In the genomic region with DNA sequence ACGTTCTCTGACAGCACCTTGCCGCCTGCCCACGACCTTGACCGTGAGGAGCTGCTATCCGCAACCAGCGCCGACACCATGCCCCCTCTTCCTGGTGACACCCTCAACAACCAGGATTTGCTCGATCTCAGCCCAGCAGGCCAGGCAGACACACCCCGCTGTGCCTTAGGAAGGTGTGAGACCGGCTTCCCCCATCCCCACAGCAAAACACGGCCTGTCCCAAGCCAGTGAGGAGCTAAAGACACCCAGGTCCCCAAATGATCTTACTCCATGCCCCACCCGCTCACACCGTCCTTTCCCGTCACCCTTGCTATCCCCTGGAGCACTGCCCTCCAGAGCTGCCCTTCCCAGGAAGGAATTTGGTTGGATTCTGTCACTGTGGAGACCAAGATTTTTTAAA, we compare ENCODE assay signal across 20 cellular contexts. TPM values are rescaled to one million over a fixed set of nuclear protein-coding genes. Genes with fewer than 3 reads are reported as not detected.
DNase-seq lines count a peak whose midpoint lies in the region; ATAC-seq, FAIRE-seq and TF ChIP-seq lines count a peak whose summit lies in the region.
"Had no signal": no experiment of that assay in that cellular context is flagged by ENCODE, and none has a peak within 500 bp of the region (broad histone marks: within the 10 kb centered on the region; RNA-seq: fewer than 3 reads in every experiment).

No MANE protein-coding gene starts in this region.

- no peaks in the 10 kb centered on the region for H3K23me2 ChIP-seq in H1 (ENCODE audit: low read depth, low read length)

- no peak overlapping the region for H2AFZ ChIP-seq in H1 (ENCODE audit: low read length)

- no peak for ATAC-seq in stimulated activated naive B cell treated with anti-CD40 and anti-IgM and Interleukin-4, amounts not matched to agents 10 μg/mL and 1 μg/mL and 100 μg/mL, for 72 hours (replicated peaks)
- no peak for ATAC-seq in left lobe of liver
- ATAC-seq: GM12878 had no signal

- no peak for TF ChIP-seq RAD21 in H1 (IDR thresholded peaks at IDR 0.05 in 1 of 2, conservative IDR thresholded peaks at IDR 0.05 in 1 of 2; ENCODE audit: low read depth in 2 of 2, low read length in 2 of 2)

- H4K8ac ChIP-seq in H1 (ENCODE audit: extremely low read depth, insufficient read depth, low read length): no peak overlapping the region

- H3K27me3 Mint-ChIP-seq in stimulated activated naive B cell treated with anti-CD40 and anti-IgM and Interleukin-4, amounts not matched to agents 10 μg/mL and 1 μg/mL and 100 μg/mL, for 72 hours: no peaks in the 10 kb centered on the region

- 0 out of 2 replicates have a peak overlapping the region, but pooled peaks have one; percentile 46 for H2BK15ac ChIP-seq in H1 (ENCODE audit: low read length)

- TF ChIP-seq CTCF in H1 (IDR thresholded peaks at IDR 0.05; ENCODE audit: control extremely low read depth in 1 of 3, insufficient read depth in 1 of 3, low read depth in 1 of 3, low read length in 3 of 3): no peak

- peaks cover 96 to 100% (median 100%) of the 10 kb centered on the region in 10 experiments for H3K4me1 ChIP-seq in BLaER1 treated with 17β-estradiol and CSF1 and Interleukin-3, amounts not matched to agents 10 nM and 100 nM
- H3K4me1 ChIP-seq in HUES6 (ENCODE audit: control insufficient read depth, insufficient read depth, low read length) (peaks cover 54% of the 10 kb centered on the region), H1 (replicated peaks in 1 of 4; ENCODE audit: control insufficient read depth in 3 of 4, insufficient read depth in 4 of 4, low read length in 3 of 4) (peaks cover 0 to 17% (median 14%) of the 10 kb centered on the region in 4 experiments; a peak in 5 of 7 replicates)
- H3K4me1 ChIP-seq: HAP-1 had no signal

- no peak overlapping the region for H3K18ac ChIP-seq in H1 (ENCODE audit: extremely low read depth, low read length)

- 0 out of 2 replicates have a peak overlapping the region, but pooled peaks have one; percentile 49 for H2BK5ac ChIP-seq in H1 (ENCODE audit: low read depth, low read length)

- H2BK12ac ChIP-seq in H1 (ENCODE audit: low read depth, low read length): peak overlapping the region; percentile 55; the same call in 1 of the 2 replicates

- no peak for TF ChIP-seq POLR2A in H1 (IDR thresholded peaks at IDR 0.05; ENCODE audit: control extremely low read depth in 1 of 2, low read depth in 2 of 2, low read length in 2 of 2)

- CTCF ChIA-PET in H1 (lab: Charles Lee; ENCODE audit: partially characterized antibody): interaction anchor here (0.7 to 4.4 kb wide), 15 partner anchors 10 to 161 kb away, joined by 3 to 28 read pairs (median 3); no protein-coding TSS in a partner anchor

- no peak overlapping the region for H3K4me3 Mint-ChIP-seq in stimulated activated naive B cell treated with anti-CD40 and anti-IgM and Interleukin-4, amounts not matched to agents 10 μg/mL and 1 μg/mL and 100 μg/mL, for 72 hours

- H3K9me3 ChIP-seq in BLaER1 treated with 17β-estradiol and CSF1 and Interleukin-3, amounts not matched to agents 10 nM and 100 nM (replicated peaks in 1 of 11): no peaks in the 10 kb centered on the region
- H3K9me3 ChIP-seq in HUES6 (ENCODE audit: control insufficient read depth, insufficient read depth, low read depth, low read length): no peaks in the 10 kb centered on the region
- H3K9me3 ChIP-seq in H1 (ENCODE audit: insufficient read depth in 2 of 2, low read depth in 1 of 2, low read length in 1 of 2): no peaks in the 10 kb centered on the region
- H3K9me3 ChIP-seq: HAP-1, Peyer's patch, SJCRH30 had no signal

- no peaks in the 10 kb centered on the region for H3K79me2 ChIP-seq in H1 (ENCODE audit: control insufficient read depth in 1 of 2, insufficient read depth in 2 of 2, low read length in 2 of 2)

- peak overlapping the region; percentile 82 for H4K91ac ChIP-seq in H1 (replicated peaks; ENCODE audit: insufficient read length, low read length)

- no peak overlapping the region for H3K23ac ChIP-seq in H1 (ENCODE audit: insufficient read length)

- 89% methylated on average over 14 of the region's 14 CpGs; no CpG with 5 or more reads in 1 of the 2 experiments for whole genome bisulfite sequencing in H1 (ENCODE audit: extremely low coverage in 1 of 2, insufficient coverage in 1 of 2, insufficient read length in 1 of 2, insufficient replicate concordance in 2 of 2, low coverage in 1 of 2, low lambda C conversion rate in 2 of 2, missing lambda C conversion rate in 1 of 2), 2 experiments

- H3K56ac ChIP-seq in H1 (replicated peaks; ENCODE audit: insufficient read length, low read depth, low read length): no peak overlapping the region

- peaks cover 0 to 21% (median 0%) of the 10 kb centered on the region in 11 experiments; a peak in 4 of 22 replicates for H3K27me3 ChIP-seq in BLaER1 treated with 17β-estradiol and CSF1 and Interleukin-3, amounts not matched to agents 10 nM and 100 nM
- H3K27me3 ChIP-seq in HUES6 (ENCODE audit: control insufficient read depth, insufficient read depth, low read length) (no peaks in the 10 kb centered on the region), H1 (replicated peaks in 1 of 4; ENCODE audit: control insufficient read depth in 3 of 4, extremely low read depth in 1 of 4, insufficient read depth in 3 of 4, low read length in 3 of 4) (no peaks in the 10 kb centered on the region)
- H3K27me3 ChIP-seq: Peyer's patch, SJCRH30 had no signal

- H3K4ac ChIP-seq in H1 (replicated peaks; ENCODE audit: insufficient read length, low read depth, low read length): no peak overlapping the region

- H3K9ac ChIP-seq in BLaER1 treated with 17β-estradiol and CSF1 and Interleukin-3, amounts not matched to agents 10 nM and 100 nM: peak overlapping the region in 9 of 11 experiments; percentile 9 to 78 (median 33); a peak in 15 of 22 replicates
- peak overlapping the region; percentile 28 for H3K9ac ChIP-seq in HUES6 (ENCODE audit: low read length)
- no peak overlapping the region for H3K9ac ChIP-seq in H1 (replicated peaks in 1 of 4; ENCODE audit: extremely low read depth in 1 of 4, low read depth in 3 of 4, low read length in 3 of 4)

- peak overlapping the region in 1 of 10 experiments; percentile 24; a peak in 1 of 20 replicates for H3K4me3 ChIP-seq in BLaER1 treated with 17β-estradiol and CSF1 and Interleukin-3, amounts not matched to agents 10 nM and 100 nM
- H3K4me3 ChIP-seq in HUES6 (ENCODE audit: low read depth, low read length): no peak overlapping the region
- no peak overlapping the region for H3K4me3 ChIP-seq in H1 (ENCODE audit: extremely low read depth in 1 of 4, insufficient read depth in 2 of 4, low read depth in 3 of 4, low read length in 4 of 4)
- H3K4me3 ChIP-seq: GM12878, HAP-1, Peyer's patch, SJCRH30 had no signal

- H3K9me3 Mint-ChIP-seq in stimulated activated naive B cell treated with anti-CD40 and anti-IgM and Interleukin-4, amounts not matched to agents 10 μg/mL and 1 μg/mL and 100 μg/mL, for 72 hours: no peaks in the 10 kb centered on the region

- no peak overlapping the region for H2BK120ac ChIP-seq in H1 (replicated peaks; ENCODE audit: low read depth, low read length)

- no peak overlapping the region for H3K14ac ChIP-seq in H1 (ENCODE audit: insufficient read length)

- no peak overlapping the region for H4K5ac ChIP-seq in H1 (ENCODE audit: insufficient read length, low read depth, low read length)

- peak overlapping the region in 8 of 11 experiments; percentile 9 to 93 (median 34); a peak in 9 of 22 replicates for H3K27ac ChIP-seq in BLaER1 treated with 17β-estradiol and CSF1 and Interleukin-3, amounts not matched to agents 10 nM and 100 nM
- H3K27ac ChIP-seq in HUES6 (ENCODE audit: low read depth, low read length): no peak overlapping the region
- H3K27ac ChIP-seq in H1 (ENCODE audit: low read depth, low read length): no peak overlapping the region
- H3K27ac ChIP-seq: Peyer's patch, SJCRH30 had no signal

- peak overlapping the region; percentile 38 for H3K27ac Mint-ChIP-seq in stimulated activated naive B cell treated with anti-CD40 and anti-IgM and Interleukin-4, amounts not matched to agents 10 μg/mL and 1 μg/mL and 100 μg/mL, for 72 hours

- TF ChIP-seq EP300 in H1 (IDR thresholded peaks at IDR 0.05; ENCODE audit: borderline replicate concordance in 1 of 2, low read depth in 2 of 2, low read length in 2 of 2): no peak

- H3K36me3 ChIP-seq in BLaER1 treated with 17β-estradiol and CSF1 and Interleukin-3, amounts not matched to agents 10 nM and 100 nM: no peaks in the 10 kb centered on the region
- H3K36me3 ChIP-seq in HUES6 (ENCODE audit: control insufficient read depth, insufficient read depth, low read length) (no peaks in the 10 kb centered on the region), H1 (ENCODE audit: control insufficient read depth in 2 of 4, insufficient read depth in 4 of 4, low read length in 3 of 4) (no peaks in the 10 kb centered on the region)
- H3K36me3 ChIP-seq: HAP-1, SJCRH30 had no signal

- POLR2A ChIA-PET in H1 (lab: Charles Lee; ENCODE audit: partially characterized antibody): interaction anchor here (0.9 to 4.8 kb wide), 3 partner anchors 8 to 28 kb away, joined by 3 to 30 read pairs (median 3); a partner anchor contains a TSS

- peaks cover 23 to 45% of the 10 kb centered on the region in 2 donors for H3K4me1 Mint-ChIP-seq in stimulated activated naive B cell treated with anti-CD40 and anti-IgM and Interleukin-4, amounts not matched to agents 10 μg/mL and 1 μg/mL and 100 μg/mL, for 72 hours

- H3K79me1 ChIP-seq in H1 (ENCODE audit: low read depth, low read length): no peaks in the 10 kb centered on the region; the same call in 1 of the 2 replicates

- peak overlapping the region; percentile 90 to 99 (median 95) for H3K4me2 ChIP-seq in BLaER1 treated with 17β-estradiol and CSF1 and Interleukin-3, amounts not matched to agents 10 nM and 100 nM
- no peak overlapping the region for H3K4me2 ChIP-seq in H1 (ENCODE audit: insufficient read depth in 1 of 2, low read depth in 2 of 2, low read length in 2 of 2)

- DNase-seq in H1 (ENCODE audit: low read depth in 1 of 2, low spot score in 2 of 2) (no peak), NCI-H345 (lab: John Stamatoyannopoulos, UW) (no peak), left lobe of liver (ENCODE audit: low spot score) (no peak), NCI-H2081 (lab: John Stamatoyannopoulos, UW) (no peak)
- no peak for DNase-seq in stimulated activated naive B cell treated with anti-CD40 and anti-IgM and Interleukin-4, amounts not matched to agents 10 μg/mL and 1 μg/mL and 100 μg/mL, for 72 hours
- DNase-seq: AML-193, COR-L47, Karpas-422, MV-4-11, NCI-H1694, NCI-H2081 treated with DMSO at 0.1 percent for 48 hours, NCI-H2171 treated with DMSO at 0.1 percent for 48 hours, NCI-H446, NCI-H526, Peyer's patch had no signal

- no peaks in the 10 kb centered on the region for H3K36me3 Mint-ChIP-seq in stimulated activated naive B cell treated with anti-CD40 and anti-IgM and Interleukin-4, amounts not matched to agents 10 μg/mL and 1 μg/mL and 100 μg/mL, for 72 hours

- FAIRE-seq in H1 (lab: Jason Lieb, UNC): no peak
- FAIRE-seq: GM12878 had no signal

- peaks cover 0 to 9% (median 0%) of the 10 kb centered on the region in 11 experiments; a peak in 1 of 22 replicates for H4K20me1 ChIP-seq in BLaER1 treated with 17β-estradiol and CSF1 and Interleukin-3, amounts not matched to agents 10 nM and 100 nM
- no peaks in the 10 kb centered on the region for H4K20me1 ChIP-seq in H1 (replicated peaks in 1 of 2; ENCODE audit: control insufficient read depth in 1 of 2, insufficient read depth in 2 of 2, low read length in 2 of 2)

- no peak overlapping the region for H2BK20ac ChIP-seq in H1 (ENCODE audit: low read length)

- H2AK5ac ChIP-seq in H1 (ENCODE audit: low read depth, low read length): no peak overlapping the region

RNA-seq across cellular contexts. Expression of a gene that starts 21.3 kb away (rescaled TPM):
- 169 and 172 TPM in 2 replicates for total RNA-seq in H1 (2021; fragmentation: NEBNext Ultra II Directional; extraction: Animal tissue kit (Norgen Biotek cat#: 25700))
- 66.2 and 122 TPM in 2 replicates for polyA plus RNA-seq in H1 (2011; rRNA removed)
- polyA plus RNA-seq in H1 (2011; cell fraction: cytosol; rRNA removed): 46.4 TPM
- 147 TPM for polyA plus RNA-seq in H1 (2011; cell fraction: nucleus; rRNA removed)
- polyA plus RNA-seq in H1 (2012, experiment 1 of 2): 68.1 to 127 TPM (median 115 TPM) in 4 replicates
- 102 TPM for polyA plus RNA-seq in H1 (2012, experiment 2 of 2)
- polyA plus RNA-seq in H1 (2013, experiment 1 of 2): 175 TPM
- 184 TPM for polyA plus RNA-seq in H1 (2013, experiment 2 of 2)
- polyA minus RNA-seq in H1 (2011; rRNA and poly(A)+ RNA removed): 41.7 and 42.6 TPM in 2 replicates
- polyA minus RNA-seq in H1 (2011; cell fraction: cytosol; rRNA and poly(A)+ RNA removed): 87.8 TPM
- polyA minus RNA-seq in H1 (2011; cell fraction: nucleus; rRNA and poly(A)+ RNA removed): 79.3 TPM
- total RNA-seq in left lobe of liver: 15.5 TPM

RNA-seq across cellular contexts. Expression of a gene that starts 51.7 kb away (rescaled TPM):
- 4.9 and 5.7 TPM in 2 replicates for total RNA-seq in H1 (2021; fragmentation: NEBNext Ultra II Directional; extraction: Animal tissue kit (Norgen Biotek cat#: 25700))
- polyA plus RNA-seq in H1 (2011; rRNA removed): 2.2 and 3.1 TPM in 2 replicates
- 3.1 TPM for polyA plus RNA-seq in H1 (2011; cell fraction: cytosol; rRNA removed)
- polyA plus RNA-seq in H1 (2011; cell fraction: nucleus; rRNA removed): 7.4 TPM
- 3.0 to 4.0 TPM (median 3.7 TPM) in 4 replicates for polyA plus RNA-seq in H1 (2012, experiment 1 of 2)
- 2.0 TPM for polyA plus RNA-seq in H1 (2012, experiment 2 of 2)
- 2.6 TPM for polyA plus RNA-seq in H1 (2013, experiment 1 of 2)
- polyA plus RNA-seq in H1 (2013, experiment 2 of 2): 2.5 TPM
- 2.8 and 3.1 TPM in 2 replicates for polyA minus RNA-seq in H1 (2011; rRNA and poly(A)+ RNA removed)
- polyA minus RNA-seq in H1 (2011; cell fraction: cytosol; rRNA and poly(A)+ RNA removed): 2.8 TPM
- polyA minus RNA-seq in H1 (2011; cell fraction: nucleus; rRNA and poly(A)+ RNA removed): 6.4 TPM
- 5.7 TPM for total RNA-seq in left lobe of liver

RNA-seq across cellular contexts. Expression of a gene that starts 55.1 kb away (rescaled TPM):
- total RNA-seq in H1 (2021; fragmentation: NEBNext Ultra II Directional; extraction: Animal tissue kit (Norgen Biotek cat#: 25700)): 42.3 and 45.2 TPM in 2 replicates
- polyA plus RNA-seq in H1 (2011; rRNA removed): 36.8 and 60.5 TPM in 2 replicates
- polyA plus RNA-seq in H1 (2011; cell fraction: cytosol; rRNA removed): 40.8 TPM
- 163 TPM for polyA plus RNA-seq in H1 (2011; cell fraction: nucleus; rRNA removed)
- polyA plus RNA-seq in H1 (2012, experiment 1 of 2): 30.5 to 38.9 TPM (median 37.6 TPM) in 4 replicates
- polyA plus RNA-seq in H1 (2012, experiment 2 of 2): 34.5 TPM
- polyA plus RNA-seq in H1 (2013, experiment 1 of 2): 25.6 TPM
- 21.6 TPM for polyA plus RNA-seq in H1 (2013, experiment 2 of 2)
- 10.4 and 12.6 TPM in 2 replicates for polyA minus RNA-seq in H1 (2011; rRNA and poly(A)+ RNA removed)
- 21.5 TPM for polyA minus RNA-seq in H1 (2011; cell fraction: cytosol; rRNA and poly(A)+ RNA removed)
- polyA minus RNA-seq in H1 (2011; cell fraction: nucleus; rRNA and poly(A)+ RNA removed): 25.1 TPM
- total RNA-seq in left lobe of liver: 15.6 TPM

Comparison
In these comparisons a context has a peak if more than half of its experiments do, and no peak if none do; other contexts are left out.
1. H3K27ac ChIP-seq: peak in BLaER1 treated with 17β-estradiol and CSF1 and Interleukin-3, amounts not matched to agents 10 nM and 100 nM (8 of 11); none in HUES6 (single experiment) and H1 (single experiment).
2. H3K4me2 ChIP-seq: peak in BLaER1 treated with 17β-estradiol and CSF1 and Interleukin-3, amounts not matched to agents 10 nM and 100 nM (11 of 11); none in H1 (0 of 2).
3. H3K9ac ChIP-seq: peak in BLaER1 treated with 17β-estradiol and CSF1 and Interleukin-3, amounts not matched to agents 10 nM and 100 nM (9 of 11) and HUES6 (single experiment); none in H1 (0 of 4).
4. RNA of a gene that starts 21.3 kb away (total RNA-seq): 169 to 172 TPM in H1; 15.5 TPM in left lobe of liver (single experiment); every median in the first group is over 10 times any median in the second.